ENCODE assay signal across 25 cellular contexts in genomic region chr6:145841668-145842067, GRCh38.
"Had no signal": no experiment of that assay in that cellular context is flagged by ENCODE, and none has a peak within 500 bp of the region (broad histone marks: within the 10 kb centered on the region; RNA-seq: fewer than 3 reads in every experiment).

No MANE protein-coding gene starts in this region.

- H3K36me3 ChIP-seq: esophagus squamous epithelium, left ventricle myocardium inferior, WERI-Rb-1 had no signal

- H3K4me3 Mint-ChIP-seq: activated naive CD4-positive, alpha-beta T cell treated with anti-CD3 and anti-CD28 coated beads, Interleukin-2, amount 10 ng/mL, durations not matched to agents 7 days and 5 days; activated naive CD8-positive, alpha-beta T cell treated with anti-CD3 and anti-CD28 coated beads, Interleukin-2, amount 10 ng/mL, durations not matched to agents 7 days and 5 days; activated T-helper 1 cell treated with anti-CD3 and anti-CD28 coated beads, Interleukin-12 subunit alpha, Interleukin-12 subunit beta, Interleukin-2, Interleukin-4 antibody, amounts not matched to agents 30 ng/mL and 10 ng/mL and 1 ng/mL, durations not matched to agents 14 hours and 24 hours and 36 hours; natural killer cell treated with Interleukin-12 subunit alpha and Interleukin-12 subunit beta and Interleukin-15 and Interleukin-18, amount 100 ng/mL, for 72 hours; stimulated activated effector memory CD8-positive, alpha-beta T cell treated with anti-CD3 and anti-CD28 coated beads, Interleukin-12 subunit alpha, Interleukin-12 subunit beta, amount 100 ng/mL, for 72 hours; stimulated activated naive CD8-positive, alpha-beta T cell treated with anti-CD3 and anti-CD28 coated beads, Interleukin-15, Interleukin-2, amounts not matched to agents 100 ng/mL and 50 ng/mL, for 24 hours; T-helper 1 cell treated with Interleukin-12 subunit alpha and Interleukin-12 subunit beta and Interleukin-4 antibody, amounts not matched to agents 30 μg/mL and 1 μg/mL, for 36 hours had no signal

- H3K27ac Mint-ChIP-seq: activated naive CD4-positive, alpha-beta T cell treated with anti-CD3 and anti-CD28 coated beads, Interleukin-2, amount 10 ng/mL, durations not matched to agents 7 days and 5 days; activated naive CD8-positive, alpha-beta T cell treated with anti-CD3 and anti-CD28 coated beads, Interleukin-2, amount 10 ng/mL, durations not matched to agents 7 days and 5 days; activated T-helper 1 cell treated with anti-CD3 and anti-CD28 coated beads, Interleukin-12 subunit alpha, Interleukin-12 subunit beta, Interleukin-2, Interleukin-4 antibody, amounts not matched to agents 30 ng/mL and 10 ng/mL and 1 ng/mL, durations not matched to agents 14 hours and 24 hours and 36 hours; natural killer cell treated with Interleukin-12 subunit alpha and Interleukin-12 subunit beta and Interleukin-15 and Interleukin-18, amount 100 ng/mL, for 72 hours; stimulated activated effector memory CD8-positive, alpha-beta T cell treated with anti-CD3 and anti-CD28 coated beads, Interleukin-12 subunit alpha, Interleukin-12 subunit beta, amount 100 ng/mL, for 72 hours; stimulated activated naive CD8-positive, alpha-beta T cell treated with anti-CD3 and anti-CD28 coated beads, Interleukin-15, Interleukin-2, amounts not matched to agents 100 ng/mL and 50 ng/mL, for 24 hours; T-helper 1 cell treated with Interleukin-12 subunit alpha and Interleukin-12 subunit beta and Interleukin-4 antibody, amounts not matched to agents 30 μg/mL and 1 μg/mL, for 36 hours had no signal

- H3K27ac ChIP-seq: left ventricle myocardium inferior, WERI-Rb-1 had no signal

- H3K9me3 Mint-ChIP-seq: activated naive CD4-positive, alpha-beta T cell treated with anti-CD3 and anti-CD28 coated beads, Interleukin-2, amount 10 ng/mL, durations not matched to agents 7 days and 5 days; activated naive CD8-positive, alpha-beta T cell treated with anti-CD3 and anti-CD28 coated beads, Interleukin-2, amount 10 ng/mL, durations not matched to agents 7 days and 5 days; activated T-helper 1 cell treated with anti-CD3 and anti-CD28 coated beads, Interleukin-12 subunit alpha, Interleukin-12 subunit beta, Interleukin-2, Interleukin-4 antibody, amounts not matched to agents 30 ng/mL and 10 ng/mL and 1 ng/mL, durations not matched to agents 14 hours and 24 hours and 36 hours; natural killer cell treated with Interleukin-12 subunit alpha and Interleukin-12 subunit beta and Interleukin-15 and Interleukin-18, amount 100 ng/mL, for 72 hours; stimulated activated effector memory CD8-positive, alpha-beta T cell treated with anti-CD3 and anti-CD28 coated beads, Interleukin-12 subunit alpha, Interleukin-12 subunit beta, amount 100 ng/mL, for 72 hours; stimulated activated naive CD8-positive, alpha-beta T cell treated with anti-CD3 and anti-CD28 coated beads, Interleukin-15, Interleukin-2, amounts not matched to agents 100 ng/mL and 50 ng/mL, for 24 hours; T-helper 1 cell treated with Interleukin-12 subunit alpha and Interleukin-12 subunit beta and Interleukin-4 antibody, amounts not matched to agents 30 μg/mL and 1 μg/mL, for 36 hours had no signal

- H3K4me3 ChIP-seq: esophagus squamous epithelium, left ventricle myocardium inferior, lung had no signal

- ATAC-seq: activated CD4-positive, CD25-positive, alpha-beta regulatory T cell treated with anti-CD3 and anti-CD28 coated beads, Interleukin-2, amount 50 U/mL, for 24 hours; natural killer cell treated with Interleukin-12 subunit alpha and Interleukin-12 subunit beta and Interleukin-15 and Interleukin-18, amount 100 ng/mL, for 72 hours; sciatic nerve had no signal

- H3K27me3 Mint-ChIP-seq: activated naive CD4-positive, alpha-beta T cell treated with anti-CD3 and anti-CD28 coated beads, Interleukin-2, amount 10 ng/mL, durations not matched to agents 7 days and 5 days; activated naive CD8-positive, alpha-beta T cell treated with anti-CD3 and anti-CD28 coated beads, Interleukin-2, amount 10 ng/mL, durations not matched to agents 7 days and 5 days; natural killer cell treated with Interleukin-12 subunit alpha and Interleukin-12 subunit beta and Interleukin-15 and Interleukin-18, amount 100 ng/mL, for 72 hours; stimulated activated naive CD8-positive, alpha-beta T cell treated with anti-CD3 and anti-CD28 coated beads, Interleukin-15, Interleukin-2, amounts not matched to agents 100 ng/mL and 50 ng/mL, for 24 hours had no signal

- DNase-seq: activated CD4-positive, alpha-beta T cell treated with anti-CD3 and anti-CD28 coated beads for 48 hours; activated CD4-positive, alpha-beta T cell treated with anti-CD3 and anti-CD28 coated beads, Interleukin-2, amount 50 U/mL, for 48 hours; activated CD8-positive, alpha-beta memory T cell treated with anti-CD3 and anti-CD28 coated beads for 24 hours; activated gamma-delta T cell; activated naive CD4-positive, alpha-beta T cell treated with anti-CD3 and anti-CD28 coated beads, Interleukin-2, amount 10 ng/mL, durations not matched to agents 7 days and 5 days; activated naive CD8-positive, alpha-beta T cell treated with anti-CD3 and anti-CD28 coated beads, Interleukin-2, amount 10 ng/mL, durations not matched to agents 7 days and 5 days; central memory CD4-positive, alpha-beta T cell; esophagus squamous epithelium; foreskin melanocyte; glutamatergic neuron; left ventricle myocardium inferior; small intestine; stimulated activated CD4-positive, alpha-beta T cell treated with anti-CD3 and anti-CD28 coated beads, Interleukin-4, amount 100 ng/mL, for 24 hours; substantia nigra; SW 1271; T-helper 9 cell; WERI-Rb-1 had no signal

- H3K4me1 Mint-ChIP-seq: activated naive CD4-positive, alpha-beta T cell treated with anti-CD3 and anti-CD28 coated beads, Interleukin-2, amount 10 ng/mL, durations not matched to agents 7 days and 5 days; activated naive CD8-positive, alpha-beta T cell treated with anti-CD3 and anti-CD28 coated beads, Interleukin-2, amount 10 ng/mL, durations not matched to agents 7 days and 5 days had no signal

- H3K9me3 ChIP-seq: esophagus squamous epithelium, left ventricle myocardium inferior had no signal

- H3K27me3 ChIP-seq: esophagus squamous epithelium had no signal

- H3K36me3 Mint-ChIP-seq: activated naive CD4-positive, alpha-beta T cell treated with anti-CD3 and anti-CD28 coated beads, Interleukin-2, amount 10 ng/mL, durations not matched to agents 7 days and 5 days; natural killer cell treated with Interleukin-12 subunit alpha and Interleukin-12 subunit beta and Interleukin-15 and Interleukin-18, amount 100 ng/mL, for 72 hours; stimulated activated effector memory CD8-positive, alpha-beta T cell treated with anti-CD3 and anti-CD28 coated beads, Interleukin-12 subunit alpha, Interleukin-12 subunit beta, amount 100 ng/mL, for 72 hours had no signal
